Comparison of ENCODE assay signal across 1 cellular context in genomic region chr5:135398855-135399837, GRCh38.
TF ChIP-seq lines count a peak whose summit lies in the region.

TSS of gene MACROH2A1 (minus strand) at chr5:135399231. CDS start at chr5:135389093, 10,138 bp downstream.

TF ChIP-seq in K562, 482 proteins besides CTCF, POLR2A, EP300 and RAD21 (continued from another document and continues in another):
- TF ChIP-seq ZBTB12 (CRISPR knock-in tag; IDR thresholded peaks at IDR 0.05) (peak; percentile 72), CREB3 (tag; conservative IDR thresholded peaks at IDR 0.05; ENCODE audit: low read depth) (peak; percentile 62; the same call in 1 of the 2 replicates), CBX8 (IDR thresholded peaks at IDR 0.05; ENCODE audit: borderline replicate concordance, extremely low read depth, low read depth, low read length, poor library complexity, severe bottlenecking) (no peak), RBM22 (IDR thresholded peaks at IDR 0.05; ENCODE audit: low read depth, low read length, poor library complexity, severe bottlenecking) (no peak), REST (CRISPR knock-in tag; IDR thresholded peaks at IDR 0.05; ENCODE audit: low read depth) (no peak), HMG20A (CRISPR knock-in tag; conservative IDR thresholded peaks at IDR 0.05) (no peak), CREM (IDR thresholded peaks at IDR 0.05; ENCODE audit: low read depth) (peak; percentile 91), PRPF4 (IDR thresholded peaks at IDR 0.05; ENCODE audit: insufficient read depth, low read depth, low read length, poor library complexity, severe bottlenecking) (no peak), ESRRB (CRISPR knock-in tag; IDR thresholded peaks at IDR 0.05; ENCODE audit: borderline replicate concordance) (no peak), EHMT2 (IDR thresholded peaks at IDR 0.05) (no peak), NR0B1 (IDR thresholded peaks at IDR 0.05; ENCODE audit: partially characterized antibody) (no peak), RERE (CRISPR knock-in tag; IDR thresholded peaks at IDR 0.05; ENCODE audit: borderline replicate concordance) (no peak), CGGBP1 (CRISPR knock-in tag; IDR thresholded peaks at IDR 0.05) (no peak), MBD2 (IDR thresholded peaks at IDR 0.05; ENCODE audit: borderline replicate concordance, low read depth) (peak; percentile 41; the same call in 1 of the 2 replicates), PRMT5 (CRISPR knock-in tag; IDR thresholded peaks at IDR 0.05) (no peak), ZFP1 (CRISPR knock-in tag; IDR thresholded peaks at IDR 0.05) (no peak), ZBED1 (IDR thresholded peaks at IDR 0.05) (no peak), STAT5A (IDR thresholded peaks at IDR 0.05; ENCODE audit: borderline replicate concordance, low read length) (no peak), FOXK1 (CRISPR knock-in tag; IDR thresholded peaks at IDR 0.05; ENCODE audit: borderline replicate concordance) (0 out of 2 replicates have a peak, but pooled peaks have one; percentile 3), HEY1 (CRISPR knock-in tag; IDR thresholded peaks at IDR 0.05; ENCODE audit: borderline replicate concordance) (no peak), HES1 (IDR thresholded peaks at IDR 0.05; ENCODE audit: low read depth) (no peak), NR1H2 (CRISPR knock-in tag; IDR thresholded peaks at IDR 0.05) (no peak), CC2D1A (IDR thresholded peaks at IDR 0.05) (no peak), RHOXF2B (CRISPR knock-in tag; conservative IDR thresholded peaks at IDR 0.05) (no peak; the same call in 1 of the 2 replicates), ZNF280A (IDR thresholded peaks at IDR 0.05; ENCODE audit: low read depth, partially characterized antibody) (no peak), MCM3 (IDR thresholded peaks at IDR 0.05) (no peak), THRB (CRISPR knock-in tag; conservative IDR thresholded peaks at IDR 0.05) (no peak), U2AF1 (optimal IDR thresholded peaks at IDR 0.05; ENCODE audit: low read depth, low read length) (peak; percentile 69), PML (IDR thresholded peaks at IDR 0.05; ENCODE audit: low read length) (peak; percentile 48; the same call in 1 of the 2 replicates), NR4A1 (CRISPR knock-in tag; IDR thresholded peaks at IDR 0.05) (no peak), NR4A1 (tag; IDR thresholded peaks at IDR 0.05) (peak; percentile 84), HNRNPLL (IDR thresholded peaks at IDR 0.05; ENCODE audit: low read depth, low read length, poor library complexity, severe bottlenecking) (no peak), ZBTB5 (IDR thresholded peaks at IDR 0.05) (no peak), TOE1 (IDR thresholded peaks at IDR 0.05; ENCODE audit: borderline replicate concordance) (no peak), TOE1 (CRISPR knock-in tag; IDR thresholded peaks at IDR 0.05; ENCODE audit: borderline replicate concordance, low read depth) (peak; percentile 90; the same call in 1 of the 2 replicates), TCF7 (IDR thresholded peaks at IDR 0.05; ENCODE audit: borderline replicate concordance) (no peak), ZNF3 (CRISPR knock-in tag; IDR thresholded peaks at IDR 0.05) (no peak), MCM7 (IDR thresholded peaks at IDR 0.05) (no peak), POLR2AphosphoS5 (IDR thresholded peaks at IDR 0.05; ENCODE audit: control insufficient read depth, insufficient read depth, low read depth, low read length) (peak; percentile 93), KLF16 (IDR thresholded peaks at IDR 0.05) (no peak), YBX1 (IDR thresholded peaks at IDR 0.05) (no peak), PURB (CRISPR knock-in tag; IDR thresholded peaks at IDR 0.05; ENCODE audit: low read depth) (no peak)
